ENCODE assay signal across 2 cellular contexts in the genomic region with DNA sequence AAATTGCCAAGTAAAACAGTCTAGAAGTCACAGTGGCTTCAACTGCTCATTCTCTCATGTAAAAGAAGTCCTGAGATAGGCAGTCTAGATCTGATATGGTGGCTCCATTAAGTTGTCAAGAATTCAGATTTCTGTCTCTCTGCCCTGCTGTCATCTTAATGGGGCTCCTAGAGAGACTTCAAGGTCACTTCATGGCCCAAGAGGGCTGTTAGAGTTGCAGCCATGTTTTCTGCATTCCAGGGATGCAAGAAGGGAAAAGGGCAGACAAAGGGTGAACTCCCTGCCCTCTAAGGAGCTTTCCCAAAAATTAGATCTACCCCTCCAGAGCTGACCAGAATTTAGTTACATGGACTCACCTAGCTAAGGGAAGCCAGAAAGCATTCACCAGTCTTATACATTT.
TF ChIP-seq lines count a peak whose summit lies in the region.

No MANE protein-coding gene starts in this region.

TF ChIP-seq in SK-N-SH, 30 proteins besides CTCF, POLR2A, EP300 and RAD21:
- no peak for TF ChIP-seq RCOR1 (IDR thresholded peaks at IDR 0.05; ENCODE audit: low read length)
- TF ChIP-seq MXI1 (IDR thresholded peaks at IDR 0.05; ENCODE audit: low read depth, low read length), result no peak
- TF ChIP-seq TEAD4 (IDR thresholded peaks at IDR 0.05; ENCODE audit: borderline replicate concordance, insufficient read depth), result no peak
- no peak for TF ChIP-seq EZH2phosphoT487 (IDR thresholded peaks at IDR 0.05; ENCODE audit: borderline replicate concordance, low read depth)
- no peak for TF ChIP-seq FOXM1 (IDR thresholded peaks at IDR 0.05; ENCODE audit: low read depth)
- no peak for TF ChIP-seq RXRA (IDR thresholded peaks at IDR 0.05; ENCODE audit: borderline replicate concordance, low read depth)
- TF ChIP-seq, protein P1, sequence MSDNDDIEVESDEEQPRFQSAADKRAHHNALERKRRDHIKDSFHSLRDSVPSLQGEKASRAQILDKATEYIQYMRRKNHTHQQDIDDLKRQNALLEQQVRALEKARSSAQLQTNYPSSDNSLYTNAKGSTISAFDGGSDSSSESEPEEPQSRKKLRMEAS (IDR thresholded peaks at IDR 0.05; ENCODE audit: low read depth), result no peak
- no peak for TF ChIP-seq YY1 (IDR thresholded peaks at IDR 0.05; ENCODE audit: low read depth)
- no peak for TF ChIP-seq NFIC (IDR thresholded peaks at IDR 0.05; ENCODE audit: borderline replicate concordance)
- TF ChIP-seq, protein P2, sequence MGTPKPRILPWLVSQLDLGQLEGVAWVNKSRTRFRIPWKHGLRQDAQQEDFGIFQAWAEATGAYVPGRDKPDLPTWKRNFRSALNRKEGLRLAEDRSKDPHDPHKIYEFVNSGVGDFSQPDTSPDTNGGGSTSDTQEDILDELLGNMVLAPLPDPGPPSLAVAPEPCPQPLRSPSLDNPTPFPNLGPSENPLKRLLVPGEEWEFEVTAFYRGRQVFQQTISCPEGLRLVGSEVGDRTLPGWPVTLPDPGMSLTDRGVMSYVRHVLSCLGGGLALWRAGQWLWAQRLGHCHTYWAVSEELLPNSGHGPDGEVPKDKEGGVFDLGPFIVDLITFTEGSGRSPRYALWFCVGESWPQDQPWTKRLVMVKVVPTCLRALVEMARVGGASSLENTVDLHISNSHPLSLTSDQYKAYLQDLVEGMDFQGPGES (IDR thresholded peaks at IDR 0.05; ENCODE audit: low read depth, low read length), result no peak
- no peak for TF ChIP-seq RFX5 (IDR thresholded peaks at IDR 0.05; ENCODE audit: low read length)
- no peak for TF ChIP-seq POLR2AphosphoS5 (IDR thresholded peaks at IDR 0.05; ENCODE audit: low read depth, low read length)
- no peak for TF ChIP-seq CHD2 (IDR thresholded peaks at IDR 0.05; ENCODE audit: low read length, partially characterized antibody)

TF ChIP-seq in H1, 55 proteins besides CTCF, POLR2A, EP300 and RAD21:
- TF ChIP-seq YY1 (IDR thresholded peaks at IDR 0.05; ENCODE audit: low read depth, low read length) (peak; percentile 78), TEAD4 (IDR thresholded peaks at IDR 0.05; ENCODE audit: low read depth, low read length) (peak; percentile 71; the same call in 1 of the 2 replicates), RFX5 (IDR thresholded peaks at IDR 0.05; ENCODE audit: borderline replicate concordance, low read depth, low read length) (no peak), NANOG (IDR thresholded peaks at IDR 0.05; ENCODE audit: insufficient read depth, low read depth, low read length, poor library complexity, severe bottlenecking) (peak; percentile 50)
